ENCODE assay signal across 18 cellular contexts in genomic region chr2:38224821-38225450, GRCh38.
DNase-seq lines count a peak whose midpoint lies in the region; ATAC-seq and TF ChIP-seq lines count a peak whose summit lies in the region.
"Had no signal": no experiment of that assay in that cellular context is flagged by ENCODE, and none has a peak within 500 bp of the region (broad histone marks: within the 10 kb centered on the region; RNA-seq: fewer than 3 reads in every experiment).

No MANE protein-coding gene starts in this region.

- ATAC-seq in GM23338 (peak; percentile 99), WTC11 (peak; percentile 99)
- no peak for ATAC-seq in natural killer cell treated with Interleukin-12 subunit alpha and Interleukin-12 subunit beta and Interleukin-15 and Interleukin-18, amount 100 ng/mL, for 72 hours
- ATAC-seq: CD8-positive, alpha-beta T cell; PC-3 had no signal

- H3K9me3 ChIP-seq in iPS-18a (ENCODE audit: control insufficient read depth, low read depth, low read length), result no peaks in the 10 kb centered on the region
- no peaks in the 10 kb centered on the region for H3K9me3 ChIP-seq in neuron (ENCODE audit: low read length)
- H3K9me3 ChIP-seq: BE2C, HAP-1 had no signal

- H3K27me3 ChIP-seq in GM23338 (ENCODE audit: insufficient read depth), result no peaks in the 10 kb centered on the region
- H3K27me3 ChIP-seq in iPS-18a (ENCODE audit: control insufficient read depth, insufficient read depth, low read length), result no peaks in the 10 kb centered on the region
- H3K27me3 ChIP-seq in neuron (ENCODE audit: insufficient read depth, low read length), result no peaks in the 10 kb centered on the region

- no peak; a peak in 1 of 4 replicates for TF ChIP-seq CTCF in GM23338 (conservative IDR thresholded peaks at IDR 0.05; ENCODE audit: low read depth in 2 of 2)
- no peak for TF ChIP-seq CTCF in WTC11 (IDR thresholded peaks at IDR 0.05)
- no peak for TF ChIP-seq CTCF in GM20000 (IDR thresholded peaks at IDR 0.05; ENCODE audit: extremely low read depth, missing control alignments)

- H3K36me3 ChIP-seq in GM23338 (ENCODE audit: insufficient read depth) (no peaks in the 10 kb centered on the region), iPS-18a (ENCODE audit: control insufficient read depth, low read depth, low read length) (no peaks in the 10 kb centered on the region), neuron (ENCODE audit: insufficient read depth, low read length) (no peaks in the 10 kb centered on the region)
- H3K36me3 ChIP-seq: BE2C, HAP-1 had no signal

- peaks cover 24% of the 10 kb centered on the region for H3K4me1 Mint-ChIP-seq in GM23338
- peaks cover 22% of the 10 kb centered on the region for H3K4me1 Mint-ChIP-seq in WTC11
- H3K4me1 Mint-ChIP-seq in natural killer cell treated with Interleukin-12 subunit alpha and Interleukin-12 subunit beta and Interleukin-15 and Interleukin-18, amount 100 ng/mL, for 72 hours (ENCODE audit: low read depth in 2 of 2), result no peaks in the 10 kb centered on the region
- H3K4me1 Mint-ChIP-seq: IgD-negative memory B cell had no signal

- H3K27me3 Mint-ChIP-seq in GM23338 (ENCODE audit: insufficient read depth, low read depth, poor library complexity) (no peaks in the 10 kb centered on the region), WTC11 (ENCODE audit: low read depth) (peaks cover 4% of the 10 kb centered on the region)
- peaks cover 37 to 61% of the 10 kb centered on the region in 2 donors for H3K27me3 Mint-ChIP-seq in natural killer cell treated with Interleukin-12 subunit alpha and Interleukin-12 subunit beta and Interleukin-15 and Interleukin-18, amount 100 ng/mL, for 72 hours

- H3K9me2 ChIP-seq in GM23338 (ENCODE audit: insufficient read depth), result peaks cover 5% of the 10 kb centered on the region

- no peak overlapping the region; the same call in 1 of the 2 replicates for H3K27ac Mint-ChIP-seq in GM23338
- H3K27ac Mint-ChIP-seq in WTC11, result peak overlapping the region; percentile 31
- H3K27ac Mint-ChIP-seq in natural killer cell treated with Interleukin-12 subunit alpha and Interleukin-12 subunit beta and Interleukin-15 and Interleukin-18, amount 100 ng/mL, for 72 hours, result no peak overlapping the region
- H3K27ac Mint-ChIP-seq: CD8-positive, alpha-beta T cell; IgD-negative memory B cell had no signal

- no peaks in the 10 kb centered on the region; the same call in 1 of the 2 replicates for H3K4me1 ChIP-seq in GM23338 (ENCODE audit: insufficient read depth)
- peaks cover 18% of the 10 kb centered on the region for H3K4me1 ChIP-seq in iPS-18a (ENCODE audit: control insufficient read depth, low read depth, low read length)
- H3K4me1 ChIP-seq in neuron (ENCODE audit: insufficient read depth, low read length), result peaks cover 13% of the 10 kb centered on the region
- H3K4me1 ChIP-seq: BE2C, HAP-1 had no signal

- H3F3A ChIP-seq in GM23338 (replicated peaks; ENCODE audit: low read depth), result no peaks in the 10 kb centered on the region

- peak; percentile 65 for DNase-seq in GM23338 (ENCODE audit: low spot score)
- no peak for DNase-seq in WTC11 (ENCODE audit: low spot score)
- no peak for DNase-seq in GM20000 (ENCODE audit: low spot score)
- no peak for DNase-seq in NCI-H748 treated with DMSO at 0.1 percent for 48 hours (lab: John Stamatoyannopoulos, UW)
- DNase-seq in natural killer cell treated with Interleukin-12 subunit alpha and Interleukin-12 subunit beta and Interleukin-15 and Interleukin-18, amount 100 ng/mL, for 72 hours (ENCODE audit: low spot score), result no peak
- DNase-seq: BE2C; CD8-positive, alpha-beta T cell; MV-4-11; NCI-H1436; NCI-H2029 treated with DMSO at 0.1 percent for 48 hours; NCI-H510A treated with DMSO at 0.1 percent for 48 hours; NK-92 treated with Interleukin-12 subunit alpha and Interleukin-12 subunit beta, amount 100 ng/mL, for 24 hours; PC-3 had no signal

- no peaks in the 10 kb centered on the region for H3K79me2 ChIP-seq in GM23338 (replicated peaks; ENCODE audit: insufficient read depth)

- no peaks in the 10 kb centered on the region; the same call in 2 of the 3 replicates for H3K9me3 Mint-ChIP-seq in GM23338
- H3K9me3 Mint-ChIP-seq in WTC11, result peaks cover 5% of the 10 kb centered on the region
- H3K9me3 Mint-ChIP-seq in natural killer cell treated with Interleukin-12 subunit alpha and Interleukin-12 subunit beta and Interleukin-15 and Interleukin-18, amount 100 ng/mL, for 72 hours, result no peaks in the 10 kb centered on the region
- H3K9me3 Mint-ChIP-seq: CD8-positive, alpha-beta T cell had no signal

- no peak overlapping the region for H2AFZ ChIP-seq in GM23338
- peak overlapping the region; percentile 28 for H2AFZ ChIP-seq in neuron (ENCODE audit: low read depth, low read length)

- H3K4me3 Mint-ChIP-seq in GM23338 (no peak overlapping the region; the same call in 2 of the 3 replicates), WTC11 (no peak overlapping the region)
- no peak overlapping the region for H3K4me3 Mint-ChIP-seq in natural killer cell treated with Interleukin-12 subunit alpha and Interleukin-12 subunit beta and Interleukin-15 and Interleukin-18, amount 100 ng/mL, for 72 hours
- H3K4me3 Mint-ChIP-seq: CD8-positive, alpha-beta T cell; IgD-negative memory B cell had no signal

- no peaks in the 10 kb centered on the region for H3K36me3 Mint-ChIP-seq in GM23338 (ENCODE audit: low read depth)
- H3K36me3 Mint-ChIP-seq in WTC11, result no peaks in the 10 kb centered on the region
- H3K36me3 Mint-ChIP-seq in natural killer cell treated with Interleukin-12 subunit alpha and Interleukin-12 subunit beta and Interleukin-15 and Interleukin-18, amount 100 ng/mL, for 72 hours, result no peaks in the 10 kb centered on the region
- H3K36me3 Mint-ChIP-seq: CD8-positive, alpha-beta T cell; IgD-negative memory B cell had no signal

- H3K9ac ChIP-seq in iPS-18a (ENCODE audit: low read length), result no peak overlapping the region

- H3K4me3 ChIP-seq in GM23338, result no peak overlapping the region
- peak overlapping the region; percentile 31 for H3K4me3 ChIP-seq in iPS-18a (ENCODE audit: low read length)
- no peak overlapping the region for H3K4me3 ChIP-seq in neuron (ENCODE audit: low read length)
- H3K4me3 ChIP-seq: HAP-1, SK-N-MC had no signal

- CTCF ChIA-PET in WTC11 (lab: Charles Lee), result interaction anchor here (0.9 to 1.9 kb wide), 2 partner anchors 9 to 149 kb away, joined by 4 to 12 read pairs; partner anchors contain the start of gene CYP1B1

- peak overlapping the region; percentile 50; the same call in 1 of the 2 replicates for H3K4me2 ChIP-seq in GM23338

- H4K20me1 ChIP-seq in GM23338 (replicated peaks; ENCODE audit: insufficient read depth), result no peaks in the 10 kb centered on the region

- POLR2A ChIA-PET in WTC11 (lab: Charles Lee), result no interaction called here

- H3K27ac ChIP-seq in GM23338 (ENCODE audit: low read depth), result no peak overlapping the region
- H3K27ac ChIP-seq in iPS-18a (ENCODE audit: low read length), result no peak overlapping the region
- H3K27ac ChIP-seq: SK-N-MC had no signal

TF ChIP-seq in GM23338, 12 proteins besides CTCF, POLR2A, EP300 and RAD21 (continues in another document):
- TF ChIP-seq JUNB (IDR thresholded peaks at IDR 0.05; ENCODE audit: unreplicated experiment) (no peak), ZNF114 (CRISPR knock-in tag; IDR thresholded peaks at IDR 0.05) (0 out of 2 replicates have a peak, but pooled peaks have one; percentile 12), POLR2AphosphoS5 (IDR thresholded peaks at IDR 0.05; ENCODE audit: low read depth) (no peak)
- TF ChIP-seq, protein P1, sequence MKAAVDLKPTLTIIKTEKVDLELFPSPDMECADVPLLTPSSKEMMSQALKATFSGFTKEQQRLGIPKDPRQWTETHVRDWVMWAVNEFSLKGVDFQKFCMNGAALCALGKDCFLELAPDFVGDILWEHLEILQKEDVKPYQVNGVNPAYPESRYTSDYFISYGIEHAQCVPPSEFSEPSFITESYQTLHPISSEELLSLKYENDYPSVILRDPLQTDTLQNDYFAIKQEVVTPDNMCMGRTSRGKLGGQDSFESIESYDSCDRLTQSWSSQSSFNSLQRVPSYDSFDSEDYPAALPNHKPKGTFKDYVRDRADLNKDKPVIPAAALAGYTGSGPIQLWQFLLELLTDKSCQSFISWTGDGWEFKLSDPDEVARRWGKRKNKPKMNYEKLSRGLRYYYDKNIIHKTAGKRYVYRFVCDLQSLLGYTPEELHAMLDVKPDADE (IDR thresholded peaks at IDR 0.05), result no peak

TF ChIP-seq in WTC11, 78 proteins besides CTCF, POLR2A, EP300 and RAD21:
- 0 out of 2 replicates have a peak, but pooled peaks have one; percentile 38 for TF ChIP-seq ETV6 (CRISPR knock-in tag; IDR thresholded peaks at IDR 0.05)
- TF ChIP-seq FOXJ3 (CRISPR knock-in tag; IDR thresholded peaks at IDR 0.05; ENCODE audit: borderline replicate concordance), result no peak
- no peak for TF ChIP-seq ZNF425 (CRISPR knock-in tag; conservative IDR thresholded peaks at IDR 0.05)
- no peak for TF ChIP-seq E2F5 (CRISPR knock-in tag; IDR thresholded peaks at IDR 0.05)
- no peak for TF ChIP-seq CBFB (CRISPR knock-in tag; IDR thresholded peaks at IDR 0.05; ENCODE audit: low read depth)
- no peak for TF ChIP-seq EMX1 (CRISPR knock-in tag; IDR thresholded peaks at IDR 0.05)
- 0 out of 2 replicates have a peak, but pooled peaks have one; percentile 9 for TF ChIP-seq ZNF423 (CRISPR knock-in tag; IDR thresholded peaks at IDR 0.05)
- no peak for TF ChIP-seq ZNF263 (CRISPR knock-in tag; IDR thresholded peaks at IDR 0.05; ENCODE audit: low read depth)

Comparison
In these comparisons a context has a peak if more than half of its experiments do, and no peak if none do; other contexts are left out.
1. ATAC-seq: peak in GM23338 (single experiment) and WTC11 (single experiment); none in natural killer cell treated with Interleukin-12 subunit alpha and Interleukin-12 subunit beta and Interleukin-15 and Interleukin-18, amount 100 ng/mL, for 72 hours (0 of 2).